Comparison of ENCODE assay signal across 10 cellular contexts in the genomic region with DNA sequence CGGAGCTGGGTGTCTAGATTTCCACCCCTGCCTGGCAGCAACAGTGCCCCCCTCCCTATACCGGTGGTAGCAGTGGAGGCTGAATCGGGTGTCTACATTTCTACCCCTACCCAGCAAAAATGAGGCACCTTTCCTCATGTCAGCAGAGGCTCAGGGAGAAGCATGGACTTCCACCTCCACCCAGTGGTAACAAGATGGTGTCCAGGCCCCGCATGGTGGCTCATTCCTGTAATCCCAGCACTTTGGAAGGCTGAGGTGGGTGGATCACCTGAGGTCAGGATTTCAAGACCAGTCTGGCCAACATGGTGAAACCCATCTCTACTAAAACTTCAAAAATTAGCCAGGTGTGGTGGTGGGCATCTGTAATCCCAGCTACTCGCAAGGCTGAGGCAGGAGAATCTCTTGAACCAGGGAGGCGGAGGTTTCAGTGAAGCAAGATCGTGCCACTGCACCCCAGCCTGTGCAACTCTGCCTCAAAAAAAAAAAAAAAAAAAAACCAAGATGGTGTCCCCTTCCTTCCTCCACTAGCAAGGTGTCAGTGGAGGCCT. TPM values are rescaled to one million over a fixed set of nuclear protein-coding genes. Genes with fewer than 3 reads are reported as not detected.
DNase-seq lines count a peak whose midpoint lies in the region; ATAC-seq and TF ChIP-seq lines count a peak whose summit lies in the region.
"Had no signal": no experiment of that assay in that cellular context is flagged by ENCODE, and none has a peak within 500 bp of the region (broad histone marks: within the 10 kb centered on the region; RNA-seq: fewer than 3 reads in every experiment).

No MANE protein-coding gene starts in this region.

- no peak for TF ChIP-seq CTCF in nephron (IDR thresholded peaks at IDR 0.05; ENCODE audit: unreplicated experiment in 3 of 3)

- no peak overlapping the region for H3K4me3 ChIP-seq in CD4-positive, alpha-beta memory T cell (ENCODE audit: low read length in 2 of 2)

- no peaks in the 10 kb centered on the region for H3K36me3 ChIP-seq in CD4-positive, alpha-beta memory T cell (ENCODE audit: insufficient read depth, low read length)
- H3K36me3 ChIP-seq: transverse colon had no signal

- ATAC-seq in HG02610 (IDR thresholded peaks at IDR 0.05; ENCODE audit: unreplicated experiment): peak; percentile 3
- no peak for ATAC-seq in HG03432 (IDR thresholded peaks at IDR 0.05; ENCODE audit: unreplicated experiment)
- no peak for ATAC-seq in HG02759 (IDR thresholded peaks at IDR 0.05; ENCODE audit: unreplicated experiment)

- peaks cover 0 to 16% (median 5%) of the 10 kb centered on the region in 4 donors for H3K4me1 Mint-ChIP-seq in CD4-positive, alpha-beta memory T cell
- H3K4me1 Mint-ChIP-seq in activated naive CD8-positive, alpha-beta T cell (ENCODE audit: low read depth): peaks cover 4% of the 10 kb centered on the region
- no peaks in the 10 kb centered on the region for H3K4me1 Mint-ChIP-seq in nephron

- no peaks in the 10 kb centered on the region for H3K27me3 Mint-ChIP-seq in CD4-positive, alpha-beta memory T cell
- H3K27me3 Mint-ChIP-seq in activated naive CD8-positive, alpha-beta T cell: no peaks in the 10 kb centered on the region
- H3K27me3 Mint-ChIP-seq in nephron (ENCODE audit: low read depth): no peaks in the 10 kb centered on the region

- POLR2A ChIA-PET in CD4-positive, alpha-beta memory T cell (lab: Charles Lee; ENCODE audit: partially characterized antibody): interaction anchor here (1.2 kb wide), 1 partner anchor 89 kb away, joined by 3 read pairs; no protein-coding TSS in a partner anchor

- intact Hi-C loops in CD4-positive, alpha-beta memory T cell (cut with micrococcal nuclease): no loop called here

- H3K9me3 ChIP-seq in CD4-positive, alpha-beta memory T cell (ENCODE audit: control insufficient read depth in 1 of 2, low read length in 2 of 2): no peaks in the 10 kb centered on the region
- H3K9me3 ChIP-seq: transverse colon had no signal

- peaks cover 12% of the 10 kb centered on the region for H3K4me1 ChIP-seq in CD4-positive, alpha-beta memory T cell (ENCODE audit: insufficient read depth, low read length)

- peak overlapping the region; percentile 74 to 83 (median 76) for H3K4me3 Mint-ChIP-seq in CD4-positive, alpha-beta memory T cell
- peak overlapping the region; percentile 79 for H3K4me3 Mint-ChIP-seq in activated naive CD8-positive, alpha-beta T cell
- H3K4me3 Mint-ChIP-seq in nephron: peak overlapping the region; percentile 48 to 71 (median 59)

- CTCF ChIA-PET in CD4-positive, alpha-beta memory T cell (lab: Charles Lee; ENCODE audit: partially characterized antibody): interaction anchor here (0.7 kb wide), 1 partner anchor 21 kb away, joined by 3 read pairs; no protein-coding TSS in a partner anchor

- DNase-seq in CD4-positive, alpha-beta memory T cell: no peak
- no peak for DNase-seq in MV-4-11 (lab: John Stamatoyannopoulos, UW)
- DNase-seq in SW480 (ENCODE audit: low spot score): no peak

- no peak overlapping the region for H3K27ac ChIP-seq in CD4-positive, alpha-beta memory T cell (ENCODE audit: low read depth, low read length)
- H3K27ac ChIP-seq: transverse colon had no signal

- H3K9me3 Mint-ChIP-seq in CD4-positive, alpha-beta memory T cell: no peaks in the 10 kb centered on the region
- no peaks in the 10 kb centered on the region for H3K9me3 Mint-ChIP-seq in activated naive CD8-positive, alpha-beta T cell (ENCODE audit: low read depth)
- H3K9me3 Mint-ChIP-seq in nephron: peaks cover 2% of the 10 kb centered on the region

- no peaks in the 10 kb centered on the region for H3K27me3 ChIP-seq in CD4-positive, alpha-beta memory T cell (ENCODE audit: insufficient read depth, low read length)
- H3K27me3 ChIP-seq: transverse colon had no signal

- H3K36me3 Mint-ChIP-seq in CD4-positive, alpha-beta memory T cell: no peaks in the 10 kb centered on the region
- H3K36me3 Mint-ChIP-seq in activated naive CD8-positive, alpha-beta T cell: no peaks in the 10 kb centered on the region
- H3K36me3 Mint-ChIP-seq in nephron (ENCODE audit: low read depth): no peaks in the 10 kb centered on the region

- H3K27ac Mint-ChIP-seq in CD4-positive, alpha-beta memory T cell: peak overlapping the region in 2 of 7 donors; percentile 15 to 59
- H3K27ac Mint-ChIP-seq in activated naive CD8-positive, alpha-beta T cell: no peak overlapping the region
- H3K27ac Mint-ChIP-seq in nephron: no peak overlapping the region

RNA-seq across cellular contexts. Expression of a gene that starts 35.5 kb away (rescaled TPM):
- not detected for total RNA-seq in CD4-positive, alpha-beta memory T cell
- not detected for polyA plus RNA-seq in CD4-positive, alpha-beta memory T cell
- total RNA-seq: NCI-H460, transverse colon had no signal
